In genomic region chr6:167576798-167577528, GRCh38 we compare ENCODE assay signal across 1 cellular context.
TF ChIP-seq lines count a peak whose summit lies in the region.

No MANE protein-coding gene starts in this region.

TF ChIP-seq in SK-N-SH, 30 proteins besides CTCF, POLR2A, EP300 and RAD21 (continued from another document):
- TF ChIP-seq, protein P1, sequence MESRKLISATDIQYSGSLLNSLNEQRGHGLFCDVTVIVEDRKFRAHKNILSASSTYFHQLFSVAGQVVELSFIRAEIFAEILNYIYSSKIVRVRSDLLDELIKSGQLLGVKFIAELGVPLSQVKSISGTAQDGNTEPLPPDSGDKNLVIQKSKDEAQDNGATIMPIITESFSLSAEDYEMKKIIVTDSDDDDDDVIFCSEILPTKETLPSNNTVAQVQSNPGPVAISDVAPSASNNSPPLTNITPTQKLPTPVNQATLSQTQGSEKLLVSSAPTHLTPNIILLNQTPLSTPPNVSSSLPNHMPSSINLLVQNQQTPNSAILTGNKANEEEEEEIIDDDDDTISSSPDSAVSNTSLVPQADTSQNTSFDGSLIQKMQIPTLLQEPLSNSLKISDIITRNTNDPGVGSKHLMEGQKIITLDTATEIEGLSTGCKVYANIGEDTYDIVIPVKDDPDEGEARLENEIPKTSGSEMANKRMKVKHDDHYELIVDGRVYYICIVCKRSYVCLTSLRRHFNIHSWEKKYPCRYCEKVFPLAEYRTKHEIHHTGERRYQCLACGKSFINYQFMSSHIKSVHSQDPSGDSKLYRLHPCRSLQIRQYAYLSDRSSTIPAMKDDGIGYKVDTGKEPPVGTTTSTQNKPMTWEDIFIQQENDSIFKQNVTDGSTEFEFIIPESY (IDR thresholded peaks at IDR 0.05; ENCODE audit: borderline replicate concordance, low read depth) = no peak
- no peak for TF ChIP-seq SMC3 (IDR thresholded peaks at IDR 0.05; ENCODE audit: low read depth, low read length)
- no peak for TF ChIP-seq RXRA (IDR thresholded peaks at IDR 0.05; ENCODE audit: borderline replicate concordance, low read depth)
- no peak for TF ChIP-seq NRF1 (IDR thresholded peaks at IDR 0.05; ENCODE audit: low read depth, low read length)
